ENCODE assay signal across 13 cellular contexts in the genomic region with DNA sequence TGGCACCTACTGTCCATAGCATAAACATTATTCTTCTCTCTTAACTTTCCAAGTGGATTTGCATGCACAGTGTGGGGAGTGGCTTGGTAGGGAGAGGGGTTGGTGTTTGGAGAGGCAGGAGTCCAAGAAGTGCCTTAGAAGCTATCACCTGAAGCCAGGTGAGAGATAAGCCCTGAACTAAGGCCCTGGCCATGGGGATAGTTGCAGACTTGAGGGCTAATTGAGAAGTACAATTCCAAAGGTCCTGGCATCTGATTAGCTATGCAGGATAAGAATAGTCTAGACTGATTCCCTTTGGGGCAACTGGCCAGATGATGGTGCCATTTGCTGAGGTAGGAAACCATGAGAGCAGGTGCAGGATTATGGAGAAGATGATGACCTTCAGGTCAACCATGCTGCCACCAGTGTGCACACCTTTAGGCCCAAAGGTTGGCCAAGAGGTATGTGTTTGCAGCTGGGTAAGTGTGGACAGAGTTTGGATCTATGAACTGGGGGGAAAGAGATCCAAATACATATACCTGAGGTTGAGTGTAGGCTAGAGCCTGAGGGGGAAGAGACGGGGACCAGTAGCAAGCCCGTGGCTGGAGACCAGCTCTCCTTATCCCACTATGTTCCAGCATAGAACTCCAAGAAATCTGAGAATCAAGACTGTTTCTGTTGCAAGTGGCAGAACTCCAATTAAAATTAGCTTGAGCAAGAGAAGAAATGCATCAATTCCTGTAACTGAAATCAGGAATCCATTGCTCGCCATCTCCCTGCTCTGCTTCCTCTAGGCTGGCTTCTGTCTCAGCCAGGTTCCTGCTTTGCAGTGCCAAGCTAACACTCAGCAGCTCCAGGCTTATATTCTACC. TPM values are rescaled to one million over a fixed set of nuclear protein-coding genes. Genes with fewer than 3 reads are reported as not detected.
DNase-seq lines count a peak whose midpoint lies in the region; ATAC-seq and TF ChIP-seq lines count a peak whose summit lies in the region.
"Had no signal": no experiment of that assay in that cellular context is flagged by ENCODE, and none has a peak within 500 bp of the region (broad histone marks: within the 10 kb centered on the region; RNA-seq: fewer than 3 reads in every experiment).

No MANE protein-coding gene starts in this region.

- peak overlapping the region; percentile 96 for H3K27ac Mint-ChIP-seq in activated naive CD4-positive, alpha-beta T cell treated with anti-CD3 and anti-CD28 coated beads, Interleukin-2, amount 50 U/mL, for 24 hours
- peak overlapping the region; percentile 98 for H3K27ac Mint-ChIP-seq in activated naive CD8-positive, alpha-beta T cell treated with anti-CD3 and anti-CD28 coated beads for 36 hours
- H3K27ac Mint-ChIP-seq in mesothelial cell of epicardium: no peak overlapping the region

- no peak for ATAC-seq in upper lobe of left lung (ENCODE audit: low FRiP score in 2 of 2)
- no peak for ATAC-seq in activated CD4-positive, CD25-positive, alpha-beta regulatory T cell treated with anti-CD3 and anti-CD28 coated beads, Interleukin-2, amount 50 U/mL, for 24 hours

- H3K4me3 Mint-ChIP-seq in activated naive CD4-positive, alpha-beta T cell treated with anti-CD3 and anti-CD28 coated beads, Interleukin-2, amount 50 U/mL, for 24 hours: peak overlapping the region; percentile 81
- no peak overlapping the region for H3K4me3 Mint-ChIP-seq in activated naive CD8-positive, alpha-beta T cell treated with anti-CD3 and anti-CD28 coated beads for 36 hours
- H3K4me3 Mint-ChIP-seq in mesothelial cell of epicardium: peak overlapping the region; percentile 81

- H3K9me3 ChIP-seq in upper lobe of left lung: no peaks in the 10 kb centered on the region

- no peak for TF ChIP-seq EP300 in upper lobe of left lung (IDR thresholded peaks at IDR 0.05)

- H3K4me1 Mint-ChIP-seq in activated naive CD4-positive, alpha-beta T cell treated with anti-CD3 and anti-CD28 coated beads, Interleukin-2, amount 50 U/mL, for 24 hours: peaks cover 41% of the 10 kb centered on the region
- peaks cover 33% of the 10 kb centered on the region for H3K4me1 Mint-ChIP-seq in activated naive CD8-positive, alpha-beta T cell treated with anti-CD3 and anti-CD28 coated beads for 36 hours
- H3K4me1 Mint-ChIP-seq in mesothelial cell of epicardium: peaks cover 22% of the 10 kb centered on the region

- H3K36me3 Mint-ChIP-seq in activated naive CD4-positive, alpha-beta T cell treated with anti-CD3 and anti-CD28 coated beads, Interleukin-2, amount 50 U/mL, for 24 hours: peaks cover 3% of the 10 kb centered on the region
- peaks cover 21% of the 10 kb centered on the region for H3K36me3 Mint-ChIP-seq in activated naive CD8-positive, alpha-beta T cell treated with anti-CD3 and anti-CD28 coated beads for 36 hours
- H3K36me3 Mint-ChIP-seq in mesothelial cell of epicardium: no peaks in the 10 kb centered on the region

- no peak for DNase-seq in activated naive CD4-positive, alpha-beta T cell (lab: John Stamatoyannopoulos, UW)
- no peak for DNase-seq in activated naive CD8-positive, alpha-beta T cell treated with anti-CD3 and anti-CD28 coated beads for 36 hours
- DNase-seq in mesothelial cell of epicardium (ENCODE audit: low spot score in 2 of 2, unreplicated experiment in 2 of 2): no peak
- DNase-seq in upper lobe of left lung: peak in 1 of 2 donors; percentile 29
- no peak for DNase-seq in erythroblast (lab: John Stamatoyannopoulos, UW)
- no peak for DNase-seq in NCI-H1436 (lab: John Stamatoyannopoulos, UW)
- DNase-seq: cortex of kidney, mesenchymal stem cell, NCI-H1092 treated with DMSO at 0.1 percent for 48 hours, NCI-H524 treated with DMSO at 0.1 percent for 48 hours had no signal

- no peaks in the 10 kb centered on the region for H3K36me3 ChIP-seq in upper lobe of left lung

- TF ChIP-seq CTCF in mesothelial cell of epicardium (IDR thresholded peaks at IDR 0.05; ENCODE audit: unreplicated experiment) (no peak), upper lobe of left lung (IDR thresholded peaks at IDR 0.05) (no peak)

- no peaks in the 10 kb centered on the region for H3K27me3 Mint-ChIP-seq in activated naive CD4-positive, alpha-beta T cell treated with anti-CD3 and anti-CD28 coated beads, Interleukin-2, amount 50 U/mL, for 24 hours
- H3K27me3 Mint-ChIP-seq in activated naive CD8-positive, alpha-beta T cell treated with anti-CD3 and anti-CD28 coated beads for 36 hours: no peaks in the 10 kb centered on the region
- no peaks in the 10 kb centered on the region for H3K27me3 Mint-ChIP-seq in mesothelial cell of epicardium (ENCODE audit: low read depth)

- H3K4me3 ChIP-seq in upper lobe of left lung: no peak overlapping the region
- H3K4me3 ChIP-seq: smooth muscle cell had no signal

- TF ChIP-seq POLR2A in upper lobe of left lung (IDR thresholded peaks at IDR 0.05) (no peak), erythroblast (IDR thresholded peaks at IDR 0.05; ENCODE audit: low read length) (no peak)

- no peaks in the 10 kb centered on the region for H3K9me3 Mint-ChIP-seq in activated naive CD4-positive, alpha-beta T cell treated with anti-CD3 and anti-CD28 coated beads, Interleukin-2, amount 50 U/mL, for 24 hours
- H3K9me3 Mint-ChIP-seq in activated naive CD8-positive, alpha-beta T cell treated with anti-CD3 and anti-CD28 coated beads for 36 hours: no peaks in the 10 kb centered on the region
- no peaks in the 10 kb centered on the region for H3K9me3 Mint-ChIP-seq in mesothelial cell of epicardium

- 81 to 86% methylated on average over 3 of the region's 3 CpGs for WGBS in upper lobe of left lung, 2 donors

- no peaks in the 10 kb centered on the region for H3K27me3 ChIP-seq in upper lobe of left lung

- H3K4me1 ChIP-seq in upper lobe of left lung: peaks cover 8 to 40% (median 27%) of the 10 kb centered on the region in 4 donors

- H3K27ac ChIP-seq in upper lobe of left lung: peak overlapping the region in 3 of 4 donors; percentile 97 to 98 (median 98)

RNA-seq across cellular contexts. Expression of a gene that starts 1.8 kb away (rescaled TPM):
- total RNA-seq in activated naive CD8-positive, alpha-beta T cell treated with anti-CD3 and anti-CD28 coated beads for 36 hours: 100 to 1,000 TPM; 110 TPM
- total RNA-seq in mesothelial cell of epicardium: 18.9 to 22.2 TPM (median 20.6 TPM) in 3 replicates
- 10 to 100 TPM; 27.2 to 70.3 (median 34.9) TPM for total RNA-seq in upper lobe of left lung

RNA-seq across cellular contexts. Expression of a gene that starts 21.0 kb away (rescaled TPM):
- not detected for total RNA-seq in activated naive CD8-positive, alpha-beta T cell treated with anti-CD3 and anti-CD28 coated beads for 36 hours
- total RNA-seq in mesothelial cell of epicardium (not detected in 3 replicates), upper lobe of left lung (not detected)
- total RNA-seq: smooth muscle cell had no signal

RNA-seq across cellular contexts. Expression of a gene that starts 22.2 kb away (rescaled TPM):
- 10 to 100 TPM; 56.0 to 56.7 TPM for total RNA-seq in activated naive CD8-positive, alpha-beta T cell treated with anti-CD3 and anti-CD28 coated beads for 36 hours
- total RNA-seq in mesothelial cell of epicardium: 62.3 to 71.1 TPM (median 63.7 TPM) in 3 replicates
- 100 to 1,000 TPM in 2 of 6 donors, 10 to 100 TPM in 4; 68.4 to 138 (median 95.0) TPM for total RNA-seq in upper lobe of left lung

RNA-seq across cellular contexts. Expression of a gene that starts 22.4 kb away (rescaled TPM):
- 1 to 10 TPM; 1.8 to 2.6 TPM for total RNA-seq in activated naive CD8-positive, alpha-beta T cell treated with anti-CD3 and anti-CD28 coated beads for 36 hours
- total RNA-seq in mesothelial cell of epicardium (1.5 to 2.0 TPM (median 1.8 TPM) in 3 replicates), upper lobe of left lung (1 to 10 TPM; 2.6 to 9.8 (median 4.4) TPM)

RNA-seq across cellular contexts. Expression of a gene that starts 38.1 kb away (rescaled TPM):
- total RNA-seq in activated naive CD8-positive, alpha-beta T cell treated with anti-CD3 and anti-CD28 coated beads for 36 hours: under 1 TPM in 1 of 2 experiments, not detected in 1; 0.29 TPM
- total RNA-seq in mesothelial cell of epicardium: 0.75 to 1.5 TPM (median 1.0 TPM) in 3 replicates
- under 1 TPM in 4 of 6 donors, not detected in 2; 0.63 to 0.89 (median 0.82) TPM for total RNA-seq in upper lobe of left lung
- total RNA-seq: smooth muscle cell had no signal
